Comparison of ENCODE assay signal across 18 cellular contexts in the genomic region with DNA sequence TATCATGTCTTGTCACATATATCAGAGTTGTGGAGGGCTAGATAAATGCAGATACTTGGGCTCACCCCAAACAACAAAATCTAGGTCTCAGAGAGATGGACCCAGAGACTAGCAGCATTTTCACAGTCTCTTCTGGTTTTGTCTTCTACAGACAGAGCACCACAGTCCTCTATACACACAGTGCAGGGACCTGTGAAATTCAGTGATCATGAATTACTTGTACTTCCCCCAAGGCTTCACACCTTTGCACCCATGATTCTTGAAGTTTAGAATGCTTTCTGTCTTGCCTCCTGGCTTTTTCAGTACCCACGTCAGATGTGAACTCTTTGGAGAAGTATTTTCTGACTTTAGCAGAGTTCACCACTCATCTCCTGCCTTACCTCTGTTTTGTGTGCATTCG.
DNase-seq lines count a peak whose midpoint lies in the region; ATAC-seq and TF ChIP-seq lines count a peak whose summit lies in the region.
"Had no signal": no experiment of that assay in that cellular context is flagged by ENCODE, and none has a peak within 500 bp of the region (broad histone marks: within the 10 kb centered on the region; RNA-seq: fewer than 3 reads in every experiment).

No MANE protein-coding gene starts in this region.

- ATAC-seq in DND-41 (ENCODE audit: insufficient read depth, low read depth) (no peak), HG02610 (IDR thresholded peaks at IDR 0.05; ENCODE audit: unreplicated experiment) (peak; percentile 31), gastroesophageal sphincter (no peak)
- peak; percentile 31 for ATAC-seq in naive thymus-derived CD4-positive, alpha-beta T cell

- H3K9ac ChIP-seq in DND-41 (ENCODE audit: low read depth, low read length) = no peak overlapping the region
- H3K9ac ChIP-seq: BLaER1 had no signal

- no peak overlapping the region for H3K27ac ChIP-seq in DND-41 (ENCODE audit: low read length)
- no peak overlapping the region for H3K27ac ChIP-seq in naive thymus-derived CD4-positive, alpha-beta T cell (ENCODE audit: low read depth, low read length)
- peak overlapping the region; percentile 5 for H3K27ac ChIP-seq in neutrophil
- no peak overlapping the region for H3K27ac ChIP-seq in gastroesophageal sphincter
- H3K27ac ChIP-seq: 22Rv1, BLaER1 had no signal

- intact Hi-C loops in naive thymus-derived CD4-positive, alpha-beta T cell (cut with micrococcal nuclease) = no loop called here

- H3K27me3 ChIP-seq in DND-41 (ENCODE audit: insufficient read depth, low read length, poor library complexity) = no peaks in the 10 kb centered on the region
- H3K27me3 ChIP-seq in naive thymus-derived CD4-positive, alpha-beta T cell (ENCODE audit: control insufficient read depth in 2 of 2, insufficient read depth in 2 of 2, low read length in 2 of 2) = no peaks in the 10 kb centered on the region
- no peaks in the 10 kb centered on the region for H3K27me3 ChIP-seq in neutrophil
- no peaks in the 10 kb centered on the region for H3K27me3 ChIP-seq in gastroesophageal sphincter
- H3K27me3 ChIP-seq: BLaER1 had no signal

- no peaks in the 10 kb centered on the region for H3K36me3 Mint-ChIP-seq in naive thymus-derived CD4-positive, alpha-beta T cell
- H3K36me3 Mint-ChIP-seq: CD14-positive monocyte; CD8-positive, alpha-beta memory T cell had no signal

- H3K4me1 Mint-ChIP-seq in naive thymus-derived CD4-positive, alpha-beta T cell = peaks cover 0 to 11% (median 7%) of the 10 kb centered on the region in 7 donors
- H3K4me1 Mint-ChIP-seq: CD8-positive, alpha-beta memory T cell had no signal

- peak overlapping the region; percentile 24; the same call in 1 of the 2 replicates for H2AFZ ChIP-seq in DND-41 (ENCODE audit: low read depth, low read length)

- H3K36me3 ChIP-seq in DND-41 (ENCODE audit: insufficient read depth, low read length) (no peaks in the 10 kb centered on the region), neutrophil (no peaks in the 10 kb centered on the region), gastroesophageal sphincter (no peaks in the 10 kb centered on the region)
- no peaks in the 10 kb centered on the region for H3K36me3 ChIP-seq in naive thymus-derived CD4-positive, alpha-beta T cell (ENCODE audit: control insufficient read depth in 2 of 3, insufficient read depth in 3 of 3, low read length in 3 of 3)
- H3K36me3 ChIP-seq: BLaER1, HAP-1 had no signal

- DNase-seq in DND-41 (no peak), C1 segment of cervical spinal cord (lab: John Stamatoyannopoulos, UW) (no peak), GM19240 (ENCODE audit: insufficient read length, low spot score) (no peak), NCI-H2107 (lab: John Stamatoyannopoulos, UW) (no peak)
- no peak for DNase-seq in naive thymus-derived CD4-positive, alpha-beta T cell
- DNase-seq: CD4-positive, alpha-beta T cell; CD8-positive, alpha-beta memory T cell; DMS79 treated with DMSO at 0.1 percent for 48 hours; GOT3; HFFc6 had no signal

- H3K4me3 ChIP-seq in DND-41 (ENCODE audit: low read depth in 1 of 2, low read length in 2 of 2) = no peak overlapping the region
- H3K4me3 ChIP-seq in naive thymus-derived CD4-positive, alpha-beta T cell (ENCODE audit: low read length) = no peak overlapping the region
- H3K4me3 ChIP-seq in neutrophil (ENCODE audit: low read depth in 1 of 2, low read length in 1 of 2) = no peak overlapping the region
- H3K4me3 ChIP-seq in gastroesophageal sphincter = no peak overlapping the region
- H3K4me3 ChIP-seq: BLaER1, HAP-1 had no signal

- H3K4me2 ChIP-seq in DND-41 (ENCODE audit: insufficient read depth, low read length) = no peak overlapping the region
- H3K4me2 ChIP-seq: BLaER1 had no signal

- no peak for TF ChIP-seq CTCF in DND-41 (IDR thresholded peaks at IDR 0.05; ENCODE audit: borderline replicate concordance, extremely low read depth, low read length, poor library complexity, severe bottlenecking)
- no peak for TF ChIP-seq CTCF in neutrophil (IDR thresholded peaks at IDR 0.05)
- no peak for TF ChIP-seq CTCF in gastroesophageal sphincter (IDR thresholded peaks at IDR 0.05)

- H3K27ac Mint-ChIP-seq in naive thymus-derived CD4-positive, alpha-beta T cell = no peak overlapping the region
- H3K27ac Mint-ChIP-seq: B cell; CD4-positive, alpha-beta T cell; CD8-positive, alpha-beta memory T cell; HFFc6 had no signal

- H4K20me1 ChIP-seq in DND-41 (ENCODE audit: insufficient read depth, low read length) = no peaks in the 10 kb centered on the region
- H4K20me1 ChIP-seq: BLaER1 had no signal

- no peak overlapping the region for H3K4me3 Mint-ChIP-seq in naive thymus-derived CD4-positive, alpha-beta T cell
- H3K4me3 Mint-ChIP-seq: B cell; CD4-positive, alpha-beta T cell; CD8-positive, alpha-beta memory T cell; HFFc6 had no signal

- no peak for TF ChIP-seq POLR2A in gastroesophageal sphincter (IDR thresholded peaks at IDR 0.05)

- H3K9me3 ChIP-seq in DND-41 (ENCODE audit: insufficient read depth, low read length, severe bottlenecking) (no peaks in the 10 kb centered on the region), neutrophil (no peaks in the 10 kb centered on the region), gastroesophageal sphincter (no peaks in the 10 kb centered on the region)
- H3K9me3 ChIP-seq in naive thymus-derived CD4-positive, alpha-beta T cell (ENCODE audit: control insufficient read depth in 2 of 3, low read length in 3 of 3) = no peaks in the 10 kb centered on the region
- H3K9me3 ChIP-seq: BLaER1, HAP-1 had no signal

- no peak for TF ChIP-seq EP300 in gastroesophageal sphincter (IDR thresholded peaks at IDR 0.05)

- H3K4me1 ChIP-seq in DND-41 (ENCODE audit: insufficient read depth, low read length) (peaks cover 30% of the 10 kb centered on the region), neutrophil (ENCODE audit: control insufficient read depth in 1 of 2, insufficient read depth in 1 of 2, low read depth in 1 of 2, low read length in 1 of 2) (peaks cover 16 to 41% of the 10 kb centered on the region in 2 experiments), gastroesophageal sphincter (no peaks in the 10 kb centered on the region)
- H3K4me1 ChIP-seq in naive thymus-derived CD4-positive, alpha-beta T cell (ENCODE audit: control insufficient read depth in 2 of 2, insufficient read depth in 2 of 2, low read length in 2 of 2) = no peaks in the 10 kb centered on the region
- H3K4me1 ChIP-seq: BLaER1 had no signal

- no peaks in the 10 kb centered on the region for H3K79me2 ChIP-seq in DND-41 (ENCODE audit: insufficient read depth, low read length)

- POLR2A ChIA-PET in naive thymus-derived CD4-positive, alpha-beta T cell (lab: Charles Lee) = no interaction called here

- WGBS in gastroesophageal sphincter (ENCODE audit: low coverage in 1 of 2), 2 donors = 33 to 65% methylated on average over 1 to 2 of the region's 2 CpGs

- H3K27me3 Mint-ChIP-seq in naive thymus-derived CD4-positive, alpha-beta T cell = peaks cover 0 to 2% (median 0%) of the 10 kb centered on the region in 5 donors
- H3K27me3 Mint-ChIP-seq: CD8-positive, alpha-beta memory T cell had no signal

- H3K9me3 Mint-ChIP-seq in naive thymus-derived CD4-positive, alpha-beta T cell = peaks cover 0 to 7% (median 0%) of the 10 kb centered on the region in 11 donors
- H3K9me3 Mint-ChIP-seq: HFFc6 had no signal

- CTCF ChIA-PET in naive thymus-derived CD4-positive, alpha-beta T cell (lab: Charles Lee) = no interaction called here

Comparison
In these comparisons a context has a peak if more than half of its experiments do, and no peak if none do; other contexts are left out.
1. ATAC-seq: peak in HG02610 (single experiment) and naive thymus-derived CD4-positive, alpha-beta T cell (single experiment); none in DND-41 (single experiment) and gastroesophageal sphincter (single experiment).